Comparison of ENCODE assay signal across 16 cellular contexts in the genomic region with DNA sequence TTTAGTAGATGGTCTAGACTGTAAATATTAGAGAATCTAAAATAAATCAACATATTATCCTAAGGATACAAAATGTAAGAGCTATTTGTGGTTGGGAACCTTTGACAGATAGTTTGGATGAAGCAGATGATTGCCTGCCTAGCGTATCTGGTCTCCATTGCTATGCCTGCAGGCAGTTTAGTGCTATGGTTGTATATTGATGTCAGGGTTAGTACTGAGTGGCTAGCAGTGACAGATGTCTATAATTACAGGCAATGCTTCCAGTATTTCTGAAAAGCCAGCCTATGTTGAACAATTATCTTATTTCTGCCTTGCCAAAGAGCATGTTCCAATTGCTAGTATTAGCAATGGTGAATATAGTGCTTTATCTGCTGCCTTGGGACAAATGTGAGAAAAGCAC.
"Had no signal": no experiment of that assay in that cellular context is flagged by ENCODE, and none has a peak within 500 bp of the region (broad histone marks: within the 10 kb centered on the region; RNA-seq: fewer than 3 reads in every experiment).

No MANE protein-coding gene starts in this region.

- DNase-seq: activated CD4-positive, alpha-beta T cell treated with anti-CD3 and anti-CD28 coated beads, Interleukin-2, amount 50 U/mL, for 1 hour; activated naive CD4-positive, alpha-beta T cell treated with anti-CD3 and anti-CD28 coated beads, Interleukin-2, amount 50 U/mL, for 16 hours; adrenal gland; central memory CD4-positive, alpha-beta T cell; effector memory CD8-positive, alpha-beta T cell; hypothalamus; kidney glomerular epithelial cell; lower lobe of right lung; pancreas; stimulated activated CD4-positive, alpha-beta T cell treated with anti-CD3 and anti-CD28 coated beads, Interleukin-4, amount 100 ng/mL, for 1 hour; stimulated activated CD8-positive, alpha-beta memory T cell treated with anti-CD3 and anti-CD28 coated beads, Interleukin-4, amount 100 ng/mL, for 48 hours; stimulated activated naive CD8-positive, alpha-beta T cell treated with anti-CD3 and anti-CD28 coated beads, Interleukin-15, Interleukin-2, amounts not matched to agents 100 U/mL and 50 U/mL, for 24 hours; upper lobe of left lung had no signal

- H3K27ac ChIP-seq: adrenal gland, coronary artery, epithelial cell of prostate, lower lobe of right lung, pancreas, suprapubic skin, upper lobe of left lung had no signal

- ATAC-seq: effector memory CD8-positive, alpha-beta T cell; lower lobe of right lung; pancreas; stimulated activated naive CD8-positive, alpha-beta T cell treated with anti-CD3 and anti-CD28 coated beads, Interleukin-15, Interleukin-2, amounts not matched to agents 100 U/mL and 50 U/mL, for 24 hours had no signal

- H3K4me3 ChIP-seq: adrenal gland, coronary artery, lower lobe of right lung, pancreas, suprapubic skin, upper lobe of left lung had no signal

- H3K4me1 ChIP-seq: adrenal gland, lower lobe of right lung, pancreas, suprapubic skin, upper lobe of left lung had no signal

- H3K9me3 ChIP-seq: lower lobe of right lung, pancreas, suprapubic skin, upper lobe of left lung had no signal

- H3K27me3 ChIP-seq: adrenal gland, pancreas, suprapubic skin, upper lobe of left lung had no signal

- H3K36me3 ChIP-seq: adrenal gland, lower lobe of right lung, pancreas, suprapubic skin, upper lobe of left lung had no signal
